20 cellular contexts compared by ENCODE assay signal in the genomic region with DNA sequence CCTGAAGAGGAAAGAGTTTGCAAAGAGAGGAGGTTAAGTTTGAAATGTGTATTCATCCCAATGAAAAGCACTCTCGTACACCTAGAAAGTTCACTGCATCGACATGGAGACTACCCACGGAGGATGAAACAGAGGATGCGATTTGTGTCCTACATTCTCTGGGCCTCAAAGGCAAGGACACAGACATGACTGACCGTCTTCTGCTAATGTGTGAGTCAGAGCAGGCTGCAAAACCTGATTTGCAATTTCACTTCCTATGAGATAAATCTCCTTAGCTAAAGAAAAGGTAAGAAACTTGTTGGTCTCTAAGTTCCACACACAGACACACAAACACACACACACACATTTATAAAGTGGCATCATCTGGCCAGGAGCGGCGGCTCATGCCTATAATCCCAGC.
DNase-seq lines count a peak whose midpoint lies in the region; ATAC-seq and TF ChIP-seq lines count a peak whose summit lies in the region.
"Had no signal": no experiment of that assay in that cellular context is flagged by ENCODE, and none has a peak within 500 bp of the region (broad histone marks: within the 10 kb centered on the region; RNA-seq: fewer than 3 reads in every experiment).

No MANE protein-coding gene starts in this region.

- no peak overlapping the region for H3K27ac ChIP-seq in foreskin keratinocyte
- H3K27ac ChIP-seq: C4-2B, gastroesophageal sphincter, psoas muscle, skin epidermis had no signal

- no peaks in the 10 kb centered on the region for H3K9me3 ChIP-seq in MG63
- H3K9me3 ChIP-seq: gastroesophageal sphincter, psoas muscle had no signal

- no peaks in the 10 kb centered on the region for H3K27me3 Mint-ChIP-seq in stimulated activated naive CD8-positive, alpha-beta T cell treated with anti-CD3 and anti-CD28 coated beads, Interleukin-15, Interleukin-2, amounts not matched to agents 100 ng/mL and 50 ng/mL, for 24 hours
- no peaks in the 10 kb centered on the region for H3K27me3 Mint-ChIP-seq in stimulated activated naive CD8-positive, alpha-beta T cell treated with anti-CD3 and anti-CD28 coated beads, Interleukin-15, amount 100 ng/mL, for 72 hours
- no peaks in the 10 kb centered on the region for H3K27me3 Mint-ChIP-seq in activated T-helper 17 cell treated with anti-CD3 and anti-CD28 coated beads, Interleukin-2, amount 50 U/mL, for 72 hours
- H3K27me3 Mint-ChIP-seq: activated naive CD8-positive, alpha-beta T cell treated with anti-CD3 and anti-CD28 coated beads, Interleukin-2, amount 10 ng/mL, durations not matched to agents 7 days and 5 days had no signal

- no peak for ATAC-seq in stimulated activated naive CD8-positive, alpha-beta T cell treated with anti-CD3 and anti-CD28 coated beads, Interleukin-15, amount 100 ng/mL, for 72 hours
- ATAC-seq in activated T-helper 17 cell treated with anti-CD3 and anti-CD28 coated beads, Interleukin-2, amount 50 U/mL, for 72 hours (replicated peaks) = no peak
- ATAC-seq in foreskin keratinocyte (peak; percentile 81), GM18868 (IDR thresholded peaks at IDR 0.05; ENCODE audit: unreplicated experiment) (no peak)
- ATAC-seq: gastroesophageal sphincter, left cardiac atrium, psoas muscle had no signal

- H3K36me3 Mint-ChIP-seq in stimulated activated naive CD8-positive, alpha-beta T cell treated with anti-CD3 and anti-CD28 coated beads, Interleukin-15, Interleukin-2, amounts not matched to agents 100 ng/mL and 50 ng/mL, for 24 hours (ENCODE audit: low read depth) = peaks cover 12% of the 10 kb centered on the region
- H3K36me3 Mint-ChIP-seq in activated T-helper 17 cell treated with anti-CD3 and anti-CD28 coated beads, Interleukin-2, amount 50 U/mL, for 72 hours (ENCODE audit: low read depth) = peaks cover 31% of the 10 kb centered on the region

- no peak overlapping the region for H3K4me3 ChIP-seq in MG63
- H3K4me3 ChIP-seq: gastroesophageal sphincter, psoas muscle, skin epidermis had no signal

- H3K4me3 Mint-ChIP-seq in stimulated activated naive CD8-positive, alpha-beta T cell treated with anti-CD3 and anti-CD28 coated beads, Interleukin-15, Interleukin-2, amounts not matched to agents 100 ng/mL and 50 ng/mL, for 24 hours = no peak overlapping the region
- no peak overlapping the region for H3K4me3 Mint-ChIP-seq in stimulated activated naive CD8-positive, alpha-beta T cell treated with anti-CD3 and anti-CD28 coated beads, Interleukin-15, amount 100 ng/mL, for 72 hours
- H3K4me3 Mint-ChIP-seq in activated T-helper 17 cell treated with anti-CD3 and anti-CD28 coated beads, Interleukin-2, amount 50 U/mL, for 72 hours = no peak overlapping the region
- H3K4me3 Mint-ChIP-seq: activated naive CD8-positive, alpha-beta T cell treated with anti-CD3 and anti-CD28 coated beads, Interleukin-2, amount 10 ng/mL, durations not matched to agents 7 days and 5 days; activated T-helper 1 cell treated with anti-CD3 and anti-CD28 coated beads, Interleukin-12 subunit alpha, Interleukin-12 subunit beta, Interleukin-2, Interleukin-4 antibody, amounts not matched to agents 30 ng/mL and 10 ng/mL and 1 ng/mL, durations not matched to agents 14 hours and 24 hours and 36 hours; neural crest cell had no signal

- peaks cover 3% of the 10 kb centered on the region for H3K9me3 Mint-ChIP-seq in stimulated activated naive CD8-positive, alpha-beta T cell treated with anti-CD3 and anti-CD28 coated beads, Interleukin-15, Interleukin-2, amounts not matched to agents 100 ng/mL and 50 ng/mL, for 24 hours
- peaks cover 0 to 4% of the 10 kb centered on the region in 2 donors for H3K9me3 Mint-ChIP-seq in stimulated activated naive CD8-positive, alpha-beta T cell treated with anti-CD3 and anti-CD28 coated beads, Interleukin-15, amount 100 ng/mL, for 72 hours
- no peaks in the 10 kb centered on the region for H3K9me3 Mint-ChIP-seq in activated T-helper 17 cell treated with anti-CD3 and anti-CD28 coated beads, Interleukin-2, amount 50 U/mL, for 72 hours
- H3K9me3 Mint-ChIP-seq: activated naive CD8-positive, alpha-beta T cell treated with anti-CD3 and anti-CD28 coated beads, Interleukin-2, amount 10 ng/mL, durations not matched to agents 7 days and 5 days; activated T-helper 1 cell treated with anti-CD3 and anti-CD28 coated beads, Interleukin-12 subunit alpha, Interleukin-12 subunit beta, Interleukin-2, Interleukin-4 antibody, amounts not matched to agents 30 ng/mL and 10 ng/mL and 1 ng/mL, durations not matched to agents 14 hours and 24 hours and 36 hours; neural crest cell had no signal

- no peaks in the 10 kb centered on the region for H3K27me3 ChIP-seq in foreskin keratinocyte
- no peaks in the 10 kb centered on the region for H3K27me3 ChIP-seq in MG63
- H3K27me3 ChIP-seq: gastroesophageal sphincter had no signal

- H3K4me1 Mint-ChIP-seq in stimulated activated naive CD8-positive, alpha-beta T cell treated with anti-CD3 and anti-CD28 coated beads, Interleukin-15, Interleukin-2, amounts not matched to agents 100 ng/mL and 50 ng/mL, for 24 hours (ENCODE audit: low read depth) = peaks cover 25% of the 10 kb centered on the region
- H3K4me1 Mint-ChIP-seq in stimulated activated naive CD8-positive, alpha-beta T cell treated with anti-CD3 and anti-CD28 coated beads, Interleukin-15, amount 100 ng/mL, for 72 hours = peaks cover 8% of the 10 kb centered on the region
- H3K4me1 Mint-ChIP-seq in activated T-helper 17 cell treated with anti-CD3 and anti-CD28 coated beads, Interleukin-2, amount 50 U/mL, for 72 hours = peaks cover 4% of the 10 kb centered on the region

- H3K36me3 ChIP-seq in MG63 = no peaks in the 10 kb centered on the region
- H3K36me3 ChIP-seq: gastroesophageal sphincter had no signal

- peaks cover 7% of the 10 kb centered on the region for H3K4me1 ChIP-seq in foreskin keratinocyte
- H3K4me1 ChIP-seq: psoas muscle had no signal

- H3K27ac Mint-ChIP-seq in stimulated activated naive CD8-positive, alpha-beta T cell treated with anti-CD3 and anti-CD28 coated beads, Interleukin-15, Interleukin-2, amounts not matched to agents 100 ng/mL and 50 ng/mL, for 24 hours = peak overlapping the region; percentile 18
- no peak overlapping the region for H3K27ac Mint-ChIP-seq in stimulated activated naive CD8-positive, alpha-beta T cell treated with anti-CD3 and anti-CD28 coated beads, Interleukin-15, amount 100 ng/mL, for 72 hours
- H3K27ac Mint-ChIP-seq in activated T-helper 17 cell treated with anti-CD3 and anti-CD28 coated beads, Interleukin-2, amount 50 U/mL, for 72 hours = peak overlapping the region; percentile 31
- H3K27ac Mint-ChIP-seq: activated naive CD8-positive, alpha-beta T cell treated with anti-CD3 and anti-CD28 coated beads, Interleukin-2, amount 10 ng/mL, durations not matched to agents 7 days and 5 days; activated T-helper 1 cell treated with anti-CD3 and anti-CD28 coated beads, Interleukin-12 subunit alpha, Interleukin-12 subunit beta, Interleukin-2, Interleukin-4 antibody, amounts not matched to agents 30 ng/mL and 10 ng/mL and 1 ng/mL, durations not matched to agents 14 hours and 24 hours and 36 hours had no signal

- TF ChIP-seq CTCF in foreskin keratinocyte (conservative IDR thresholded peaks at IDR 0.05) = no peak

- DNase-seq in stimulated activated naive CD8-positive, alpha-beta T cell treated with anti-CD3 and anti-CD28 coated beads, Interleukin-15, amount 100 ng/mL, for 72 hours = no peak
- DNase-seq in foreskin keratinocyte = peak in 1 of 2 donors; percentile 63
- DNase-seq in DMS153 (lab: John Stamatoyannopoulos, UW) = no peak
- DNase-seq in MG63 = no peak
- no peak for DNase-seq in NCI-H2081 (lab: John Stamatoyannopoulos, UW)
- DNase-seq: activated naive CD8-positive, alpha-beta T cell treated with anti-CD3 and anti-CD28 coated beads, Interleukin-2, amount 10 ng/mL, durations not matched to agents 7 days and 5 days; left cardiac atrium; NCI-H1092 treated with DMSO at 0.1 percent for 48 hours; NCI-H526 treated with DMSO at 0.1 percent for 48 hours; OCI-M1; psoas muscle; stimulated activated CD4-positive, alpha-beta T cell treated with anti-CD3 and anti-CD28 coated beads, Interleukin-4, amount 100 ng/mL, for 1 hour had no signal

Comparison
In these comparisons a context has a peak if more than half of its experiments do, and no peak if none do; other contexts are left out.
1. H3K27ac Mint-ChIP-seq: peak in stimulated activated naive CD8-positive, alpha-beta T cell treated with anti-CD3 and anti-CD28 coated beads, Interleukin-15, Interleukin-2, amounts not matched to agents 100 ng/mL and 50 ng/mL, for 24 hours (single experiment) and activated T-helper 17 cell treated with anti-CD3 and anti-CD28 coated beads, Interleukin-2, amount 50 U/mL, for 72 hours (single experiment); none in stimulated activated naive CD8-positive, alpha-beta T cell treated with anti-CD3 and anti-CD28 coated beads, Interleukin-15, amount 100 ng/mL, for 72 hours (0 of 2).